In genomic region chr14:96797188-96797942, GRCh38 we compare ENCODE assay signal across 8 cellular contexts. TPM values are rescaled to one million over a fixed set of nuclear protein-coding genes. Genes with fewer than 3 reads are reported as not detected.
DNase-seq lines count a peak whose midpoint lies in the region; ATAC-seq and TF ChIP-seq lines count a peak whose summit lies in the region.

A gene with protein sequence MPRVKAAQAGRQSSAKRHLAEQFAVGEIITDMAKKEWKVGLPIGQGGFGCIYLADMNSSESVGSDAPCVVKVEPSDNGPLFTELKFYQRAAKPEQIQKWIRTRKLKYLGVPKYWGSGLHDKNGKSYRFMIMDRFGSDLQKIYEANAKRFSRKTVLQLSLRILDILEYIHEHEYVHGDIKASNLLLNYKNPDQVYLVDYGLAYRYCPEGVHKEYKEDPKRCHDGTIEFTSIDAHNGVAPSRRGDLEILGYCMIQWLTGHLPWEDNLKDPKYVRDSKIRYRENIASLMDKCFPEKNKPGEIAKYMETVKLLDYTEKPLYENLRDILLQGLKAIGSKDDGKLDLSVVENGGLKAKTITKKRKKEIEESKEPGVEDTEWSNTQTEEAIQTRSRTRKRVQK (plus strand): TSS chr14:96797382. CDS start chr14:96833472, 36,090 bp downstream.

- peaks cover 7% of the 10 kb centered on the region for H3K79me1 ChIP-seq in H9 (ENCODE audit: insufficient read depth, low read depth, low read length, poor library complexity, severe bottlenecking)

- H3K27me3 Mint-ChIP-seq in H9 (ENCODE audit: low read depth), result peaks cover 16% of the 10 kb centered on the region; the same call in 1 of the 2 replicates
- H3K27me3 Mint-ChIP-seq in activated T-helper 2 cell treated with anti-CD3 and anti-CD28 coated beads, Interferon-gamma antibody, Interleukin-2, Interleukin-4, amounts not matched to agents 10 μg/mL and 5 μg/mL and 100 μg/mL, durations not matched to agents 14 hours and 24 hours and 36 hours (ENCODE audit: low read depth), result peaks cover 7% of the 10 kb centered on the region
- no peaks in the 10 kb centered on the region for H3K27me3 Mint-ChIP-seq in natural killer cell treated with Interleukin-12 subunit alpha and Interleukin-12 subunit beta and Interleukin-15 and Interleukin-18, amount 100 ng/mL, for 72 hours

- no peak within 1 kb of the TSS for H2BK120ac ChIP-seq in H9 (ENCODE audit: low read depth, low read length, poor library complexity, severe bottlenecking)

- peaks cover 22% of the 10 kb centered on the region; the same call in 1 of the 2 replicates for H3K79me2 ChIP-seq in H9 (ENCODE audit: insufficient read depth, low read length)

- peak within 1 kb of the TSS; percentile 95 for H3K4me2 ChIP-seq in H9 (ENCODE audit: insufficient read depth, insufficient read length, low read length)

- H3K14ac ChIP-seq in H9 (ENCODE audit: insufficient read depth, low read length), result peak within 1 kb of the TSS; percentile 93

- DNase-seq in H9, result peak; percentile 96
- DNase-seq in M059J (ENCODE audit: low read depth), result peak; percentile 91
- peak; percentile 90 for DNase-seq in activated T-helper 2 cell treated with anti-CD3 and anti-CD28 coated beads, Interferon-gamma antibody, Interleukin-2, Interleukin-4, amounts not matched to agents 10 μg/mL and 5 μg/mL and 100 μg/mL, durations not matched to agents 14 hours and 24 hours and 36 hours (ENCODE audit: low spot score)
- peak; percentile 96 for DNase-seq in fibroblast of pulmonary artery (ENCODE audit: low read depth)
- peak; percentile 97 for DNase-seq in natural killer cell treated with Interleukin-12 subunit alpha and Interleukin-12 subunit beta and Interleukin-15 and Interleukin-18, amount 100 ng/mL, for 72 hours (ENCODE audit: low spot score)
- peak; percentile 94 for DNase-seq in stimulated activated naive CD4-positive, alpha-beta T cell treated with Interleukin-2 at 50 U/mL for 16 hours (lab: John Stamatoyannopoulos, UW)

- H3K27ac Mint-ChIP-seq in H9, result peak within 1 kb of the TSS in 2 of 3 experiments; percentile 72 to 79; a peak in 4 of 7 replicates
- H3K27ac Mint-ChIP-seq in activated T-helper 2 cell treated with anti-CD3 and anti-CD28 coated beads, Interferon-gamma antibody, Interleukin-2, Interleukin-4, amounts not matched to agents 10 μg/mL and 5 μg/mL and 100 μg/mL, durations not matched to agents 14 hours and 24 hours and 36 hours, result peak within 1 kb of the TSS; percentile 80
- peak within 1 kb of the TSS; percentile 89 to 91 for H3K27ac Mint-ChIP-seq in natural killer cell treated with Interleukin-12 subunit alpha and Interleukin-12 subunit beta and Interleukin-15 and Interleukin-18, amount 100 ng/mL, for 72 hours

- peak; percentile 85 for TF ChIP-seq POLR2A in Raji (IDR thresholded peaks at IDR 0.05; ENCODE audit: insufficient read depth, low read depth, low read length)

- no peak within 1 kb of the TSS for H2BK5ac ChIP-seq in H9 (ENCODE audit: insufficient read length, low read length)

- ATAC-seq in natural killer cell treated with Interleukin-12 subunit alpha and Interleukin-12 subunit beta and Interleukin-15 and Interleukin-18, amount 100 ng/mL, for 72 hours, result peak; percentile 99 to 100

- no peak within 1 kb of the TSS for H2AFZ ChIP-seq in H9 (ENCODE audit: low read length)

- H3K56ac ChIP-seq in H9 (ENCODE audit: insufficient read length, low read depth, low read length), result no peak within 1 kb of the TSS

- H3K23ac ChIP-seq in H9 (ENCODE audit: insufficient read length, low read depth, low read length), result no peak within 1 kb of the TSS

- H3K4ac ChIP-seq in H9 (ENCODE audit: low read depth, low read length), result no peak within 1 kb of the TSS; the same call in 1 of the 2 replicates

- no peaks in the 10 kb centered on the region for H3K36me3 Mint-ChIP-seq in H9 (ENCODE audit: insufficient read depth in 1 of 3, low read depth in 3 of 3)
- H3K36me3 Mint-ChIP-seq in activated T-helper 2 cell treated with anti-CD3 and anti-CD28 coated beads, Interferon-gamma antibody, Interleukin-2, Interleukin-4, amounts not matched to agents 10 μg/mL and 5 μg/mL and 100 μg/mL, durations not matched to agents 14 hours and 24 hours and 36 hours (ENCODE audit: low read depth), result peaks cover 11% of the 10 kb centered on the region
- H3K36me3 Mint-ChIP-seq in natural killer cell treated with Interleukin-12 subunit alpha and Interleukin-12 subunit beta and Interleukin-15 and Interleukin-18, amount 100 ng/mL, for 72 hours, result no peaks in the 10 kb centered on the region

- intact Hi-C loops in activated T-helper 2 cell treated with anti-CD3 and anti-CD28 coated beads, Interferon-gamma antibody, Interleukin-2, Interleukin-4, amounts not matched to agents 10 μg/mL and 5 μg/mL and 100 μg/mL, durations not matched to agents 14 hours and 24 hours and 36 hours (cut with micrococcal nuclease), result loop anchor here (5.0 kb wide), 1 partner anchor 55 kb away; no protein-coding TSS in a partner anchor

- H3K4me1 ChIP-seq in ES-I3 (ENCODE audit: insufficient read depth, low read length), result 0 out of 2 replicates have a peak, but pooled peaks cover 3% of the 10 kb centered on the region
- H3K4me1 ChIP-seq in H9 (ENCODE audit: insufficient read depth, low read length), result no peaks in the 10 kb centered on the region

- H4K20me1 ChIP-seq in H9 (ENCODE audit: control insufficient read depth, insufficient read depth, insufficient read length), result no peaks in the 10 kb centered on the region

- no peak within 1 kb of the TSS for H2BK12ac ChIP-seq in H9 (ENCODE audit: insufficient read length, low read depth, low read length)

- H3K9ac ChIP-seq in ES-I3 (ENCODE audit: low read depth, low read length) (peak within 1 kb of the TSS; percentile 93), H9 (ENCODE audit: extremely low read depth, insufficient read length, low read length) (peak within 1 kb of the TSS; percentile 85)

- peak within 1 kb of the TSS; percentile 63 for H3K18ac ChIP-seq in H9 (ENCODE audit: insufficient read length, low read depth, low read length)

- H3K23me2 ChIP-seq in H9 (ENCODE audit: insufficient read length, low read depth, low read length, poor library complexity, severe bottlenecking), result peaks cover 6% of the 10 kb centered on the region

- no peak within 1 kb of the TSS for H2BK20ac ChIP-seq in H9 (ENCODE audit: low read depth, low read length, poor library complexity, severe bottlenecking)

- H3K27ac ChIP-seq in H9 (ENCODE audit: insufficient read length, low read depth, low read length), result no peak within 1 kb of the TSS

- no peak within 1 kb of the TSS for H2AK5ac ChIP-seq in H9 (ENCODE audit: insufficient read length, low read length)

- no peaks in the 10 kb centered on the region for H3K9me3 ChIP-seq in ES-I3 (ENCODE audit: control insufficient read depth, insufficient read depth, low read length)
- H3K9me3 ChIP-seq in H9 (ENCODE audit: control insufficient read depth, low read depth, low read length), result no peaks in the 10 kb centered on the region

- no peak within 1 kb of the TSS for H4K8ac ChIP-seq in H9 (replicated peaks; ENCODE audit: insufficient read length, low read depth, low read length)

- no peaks in the 10 kb centered on the region for H3K27me3 ChIP-seq in H9 (ENCODE audit: insufficient read depth, low read length)

- TF ChIP-seq CTCF in H9 (conservative IDR thresholded peaks at IDR 0.05) (no peak), fibroblast of pulmonary artery (IDR thresholded peaks at IDR 0.05; ENCODE audit: low read length, missing control alignments) (no peak)

- H3K4me3 ChIP-seq in fibroblast of pulmonary artery (replicated peaks; ENCODE audit: low read depth, low read length), result peak within 1 kb of the TSS; percentile 79

- no peaks in the 10 kb centered on the region for H3K36me3 ChIP-seq in ES-I3 (ENCODE audit: insufficient read depth, low read length)

- no peaks in the 10 kb centered on the region; a peak in 1 of 5 replicates for H3K9me3 Mint-ChIP-seq in H9
- H3K9me3 Mint-ChIP-seq in activated T-helper 2 cell treated with anti-CD3 and anti-CD28 coated beads, Interferon-gamma antibody, Interleukin-2, Interleukin-4, amounts not matched to agents 10 μg/mL and 5 μg/mL and 100 μg/mL, durations not matched to agents 14 hours and 24 hours and 36 hours, result no peaks in the 10 kb centered on the region
- no peaks in the 10 kb centered on the region for H3K9me3 Mint-ChIP-seq in natural killer cell treated with Interleukin-12 subunit alpha and Interleukin-12 subunit beta and Interleukin-15 and Interleukin-18, amount 100 ng/mL, for 72 hours

- no peak within 1 kb of the TSS for H4K5ac ChIP-seq in H9 (ENCODE audit: insufficient read length, low read depth, low read length)

- H3K4me1 Mint-ChIP-seq in H9, result peaks cover 16 to 21% of the 10 kb centered on the region in 2 experiments
- H3K4me1 Mint-ChIP-seq in activated T-helper 2 cell treated with anti-CD3 and anti-CD28 coated beads, Interferon-gamma antibody, Interleukin-2, Interleukin-4, amounts not matched to agents 10 μg/mL and 5 μg/mL and 100 μg/mL, durations not matched to agents 14 hours and 24 hours and 36 hours (ENCODE audit: low read depth), result peaks cover 33% of the 10 kb centered on the region
- peaks cover 20 to 24% of the 10 kb centered on the region in 2 donors for H3K4me1 Mint-ChIP-seq in natural killer cell treated with Interleukin-12 subunit alpha and Interleukin-12 subunit beta and Interleukin-15 and Interleukin-18, amount 100 ng/mL, for 72 hours (ENCODE audit: low read depth in 2 of 2)

- no CpG with 5 or more reads among the region's 95 CpGs for WGBS in H9 (ENCODE audit: extremely low coverage, insufficient read length, low lambda C conversion rate)

- no peak within 1 kb of the TSS for H3T11ph ChIP-seq in H9 (ENCODE audit: low read length)

- no peak within 1 kb of the TSS for H4K91ac ChIP-seq in H9 (ENCODE audit: insufficient read length, low read depth, low read length)

- H3K4me3 Mint-ChIP-seq in H9, result peak within 1 kb of the TSS; percentile 89 to 93
- peak within 1 kb of the TSS; percentile 87 for H3K4me3 Mint-ChIP-seq in activated T-helper 2 cell treated with anti-CD3 and anti-CD28 coated beads, Interferon-gamma antibody, Interleukin-2, Interleukin-4, amounts not matched to agents 10 μg/mL and 5 μg/mL and 100 μg/mL, durations not matched to agents 14 hours and 24 hours and 36 hours (ENCODE audit: low read depth)
- peak within 1 kb of the TSS; percentile 90 for H3K4me3 Mint-ChIP-seq in natural killer cell treated with Interleukin-12 subunit alpha and Interleukin-12 subunit beta and Interleukin-15 and Interleukin-18, amount 100 ng/mL, for 72 hours

- no peak within 1 kb of the TSS; the same call in 1 of the 2 replicates for H2BK15ac ChIP-seq in H9 (ENCODE audit: low read depth, low read length)

RNA-seq across cellular contexts. Expression of the gene that starts here (rescaled TPM):
- total RNA-seq in H9 (2021), result 55.7 and 61.3 TPM in 2 replicates
- 33.9 and 46.9 TPM in 2 replicates for total RNA-seq in M059J (2014; rRNA removed; shearing (Covaris generic))
- total RNA-seq in activated T-helper 2 cell treated with anti-CD3 and anti-CD28 coated beads, Interferon-gamma antibody, Interleukin-2, Interleukin-4, amounts not matched to agents 10 μg/mL and 5 μg/mL and 100 μg/mL, durations not matched to agents 14 hours and 24 hours and 36 hours, result 67.8 and 70.4 TPM in 2 replicates
- 10 to 100 TPM; 39.9 to 79.3 TPM for total RNA-seq in natural killer cell treated with Interleukin-12 subunit alpha and Interleukin-12 subunit beta and Interleukin-15 and Interleukin-18, amount 100 ng/mL, for 72 hours
